Comparison of ENCODE assay signal across 24 cellular contexts in genomic region chr19:32631381-32631780, GRCh38. TPM values are rescaled to one million over a fixed set of nuclear protein-coding genes. Genes with fewer than 3 reads are reported as not detected.
"Had no signal": no experiment of that assay in that cellular context is flagged by ENCODE, and none has a peak within 500 bp of the region (broad histone marks: within the 10 kb centered on the region; RNA-seq: fewer than 3 reads in every experiment).

No MANE protein-coding gene starts in this region.

- H3K9me3 ChIP-seq: colonic mucosa, esophagus muscularis mucosa, lower lobe of right lung, mucosa of descending colon, sigmoid colon, thoracic aorta had no signal

- DNase-seq: activated CD4-positive, alpha-beta memory T cell treated with anti-CD3 and anti-CD28 coated beads, Interleukin-2, amount 10 ng/mL, durations not matched to agents 7 days and 5 days; activated CD4-positive, alpha-beta T cell treated with anti-CD3 and anti-CD28 coated beads, Interleukin-2, amount 10 ng/mL, durations not matched to agents 24 days and 14 days; activated gamma-delta T cell; aorta; colonic mucosa; dorsolateral prefrontal cortex; effector memory CD8-positive, alpha-beta T cell; islet precursor cell; left cardiac atrium; lower lobe of right lung; mesendoderm; mucosa of descending colon; naive B cell; retina; sigmoid colon; stimulated activated CD4-positive, alpha-beta T cell treated with anti-CD3 and anti-CD28 coated beads, Interleukin-15, amount 100 ng/mL, for 24 hours; stimulated activated CD4-positive, alpha-beta T cell treated with anti-CD3 and anti-CD28 coated beads, Interleukin-2, amount 100 ng/mL, for 48 hours; stimulated activated naive CD4-positive, alpha-beta T cell had no signal

- ATAC-seq: activated CD4-positive, CD25-positive, alpha-beta regulatory T cell treated with anti-CD3 and anti-CD28 coated beads, Interleukin-2, amount 50 U/mL, for 24 hours; effector memory CD8-positive, alpha-beta T cell; left cardiac atrium; lower lobe of right lung; mucosa of descending colon had no signal

- H3K4me3 ChIP-seq: colonic mucosa, dorsolateral prefrontal cortex, esophagus muscularis mucosa, lower lobe of right lung, mucosa of descending colon, sigmoid colon, smooth muscle cell, thoracic aorta had no signal

- H3K27ac ChIP-seq: colonic mucosa, dorsolateral prefrontal cortex, esophagus muscularis mucosa, lower lobe of right lung, sigmoid colon, thoracic aorta had no signal

- H3K27me3 ChIP-seq: colonic mucosa, dorsolateral prefrontal cortex, esophagus muscularis mucosa, sigmoid colon had no signal

- H3K4me1 ChIP-seq: colonic mucosa, esophagus muscularis mucosa, lower lobe of right lung, sigmoid colon had no signal

- FAIRE-seq: frontal cortex had no signal

RNA-seq across cellular contexts. Expression of gene RGS9BP, which starts 44.3 kb away (rescaled TPM):
- total RNA-seq: aorta, neural crest cell, smooth muscle cell had no signal
